Comparison of ENCODE assay signal across 6 cellular contexts in the genomic region with DNA sequence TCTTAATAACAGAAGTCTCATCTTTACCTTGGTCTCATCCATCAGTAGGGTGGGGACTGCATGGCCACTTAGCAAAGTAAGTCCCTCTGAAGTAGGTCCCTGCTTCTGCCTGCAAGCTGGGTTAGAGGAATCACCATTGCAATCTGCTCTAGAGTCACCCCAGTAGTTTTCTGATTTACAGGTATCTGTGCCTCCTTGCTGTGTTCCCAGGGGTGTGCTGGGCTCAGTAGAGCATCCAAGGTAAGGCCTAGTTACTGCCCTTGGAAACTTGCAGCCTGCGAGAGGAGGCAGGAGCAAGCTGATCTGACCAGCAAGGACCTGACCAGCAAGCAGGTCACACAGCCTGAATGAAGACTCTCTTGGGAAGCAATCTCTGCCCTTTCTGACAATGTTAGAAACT.
"Had no signal": no experiment of that assay in that cellular context is flagged by ENCODE, and none has a peak within 500 bp of the region (broad histone marks: within the 10 kb centered on the region; RNA-seq: fewer than 3 reads in every experiment).

No MANE protein-coding gene starts in this region.

- H3K4me1 Mint-ChIP-seq: GM23338, H9 had no signal

- H3K9me3 Mint-ChIP-seq: GM23338, H9 had no signal

- H3K27ac Mint-ChIP-seq: GM23338, H9 had no signal

- ATAC-seq: GM23338, K562 had no signal

- H3K4me3 Mint-ChIP-seq: GM23338, H9 had no signal

- H3K4me3 ChIP-seq: GM23338, K562 had no signal

- DNase-seq: H9, HCEC 1CT, IMR-90, KG1 had no signal
